Comparison of ENCODE assay signal across 8 cellular contexts in genomic region chr5:69331528-69332445, GRCh38. TPM values are rescaled to one million over a fixed set of nuclear protein-coding genes. Genes with fewer than 3 reads are reported as not detected.
DNase-seq lines count a peak whose midpoint lies in the region; ATAC-seq and TF ChIP-seq lines count a peak whose summit lies in the region.

No MANE protein-coding gene starts in this region.

- H3K4me3 Mint-ChIP-seq in activated T-helper 1 cell treated with anti-CD3 and anti-CD28 coated beads, Interleukin-12 subunit alpha, Interleukin-12 subunit beta, Interleukin-2, Interleukin-4 antibody, amounts not matched to agents 30 ng/mL and 10 ng/mL and 1 ng/mL, durations not matched to agents 14 hours and 24 hours and 36 hours, result peak overlapping the region; percentile 84

- no peak for TF ChIP-seq CTCF in AG04450 (IDR thresholded peaks at IDR 0.05; ENCODE audit: low read depth, low read length)

- H3K9me3 Mint-ChIP-seq in activated T-helper 1 cell treated with anti-CD3 and anti-CD28 coated beads, Interleukin-12 subunit alpha, Interleukin-12 subunit beta, Interleukin-2, Interleukin-4 antibody, amounts not matched to agents 30 ng/mL and 10 ng/mL and 1 ng/mL, durations not matched to agents 14 hours and 24 hours and 36 hours, result no peaks in the 10 kb centered on the region

- H3K27ac Mint-ChIP-seq in activated T-helper 1 cell treated with anti-CD3 and anti-CD28 coated beads, Interleukin-12 subunit alpha, Interleukin-12 subunit beta, Interleukin-2, Interleukin-4 antibody, amounts not matched to agents 30 ng/mL and 10 ng/mL and 1 ng/mL, durations not matched to agents 14 hours and 24 hours and 36 hours, result no peak overlapping the region

- no peaks in the 10 kb centered on the region for H3K36me3 ChIP-seq in HUES6 (ENCODE audit: control insufficient read depth, insufficient read depth, low read length)

- no peak for DNase-seq in AG04450 (ENCODE audit: low read depth, low spot score)
- no peak for DNase-seq in activated T-helper 1 cell treated with anti-CD3 and anti-CD28 coated beads, Interleukin-12 subunit alpha, Interleukin-12 subunit beta, Interleukin-2, Interleukin-4 antibody, amounts not matched to agents 30 ng/mL and 10 ng/mL and 1 ng/mL, durations not matched to agents 14 hours and 24 hours and 36 hours (ENCODE audit: low spot score)
- peak; percentile 8 for DNase-seq in inferior parietal cortex (ENCODE audit: extremely low spot score)
- peak; percentile 17 for DNase-seq in superior temporal gyrus (ENCODE audit: extremely low spot score)
- no peak for DNase-seq in putamen (ENCODE audit: low spot score)

- CTCF ChIA-PET in AG04450 (lab: Charles Lee), result interaction anchor here (1.2 to 1.4 kb wide), 2 partner anchors 238 to 239 kb away, joined by 4 to 7 read pairs; partner anchors contain the start of gene SLC30A5

- no peaks in the 10 kb centered on the region; the same call in 1 of the 2 replicates for H3K4me1 ChIP-seq in HUES6 (ENCODE audit: control insufficient read depth, insufficient read depth, low read length)

- H3K9me3 ChIP-seq in AG04450 (ENCODE audit: control insufficient read depth, insufficient read depth, low read length) (no peaks in the 10 kb centered on the region; the same call in 1 of the 2 replicates), HUES6 (ENCODE audit: control insufficient read depth, insufficient read depth, low read depth, low read length) (no peaks in the 10 kb centered on the region)

- peaks cover 4% of the 10 kb centered on the region for H3K36me3 Mint-ChIP-seq in activated T-helper 1 cell treated with anti-CD3 and anti-CD28 coated beads, Interleukin-12 subunit alpha, Interleukin-12 subunit beta, Interleukin-2, Interleukin-4 antibody, amounts not matched to agents 30 ng/mL and 10 ng/mL and 1 ng/mL, durations not matched to agents 14 hours and 24 hours and 36 hours (ENCODE audit: low read depth)

- ATAC-seq in HG03520 (IDR thresholded peaks at IDR 0.05; ENCODE audit: unreplicated experiment) (no peak), GM18870 (IDR thresholded peaks at IDR 0.05; ENCODE audit: unreplicated experiment) (no peak)

- H3K4me3 ChIP-seq in AG04450 (ENCODE audit: low read depth, low read length) (peak overlapping the region; percentile 76), HUES6 (ENCODE audit: low read depth, low read length) (peak overlapping the region; percentile 19; the same call in 1 of the 2 replicates)

- POLR2A ChIA-PET in AG04450 (lab: Yijun Ruan, JAX), result interaction anchor here (1.0 kb wide), 1 partner anchor 38 kb away, joined by 3 read pairs; the partner anchor contains the start of gene RAD17

- H3K27me3 ChIP-seq in AG04450 (ENCODE audit: control insufficient read depth, insufficient read depth, low read length) (no peaks in the 10 kb centered on the region), HUES6 (ENCODE audit: control insufficient read depth, insufficient read depth, low read length) (no peaks in the 10 kb centered on the region)

- peaks cover 17% of the 10 kb centered on the region for H3K4me1 Mint-ChIP-seq in activated T-helper 1 cell treated with anti-CD3 and anti-CD28 coated beads, Interleukin-12 subunit alpha, Interleukin-12 subunit beta, Interleukin-2, Interleukin-4 antibody, amounts not matched to agents 30 ng/mL and 10 ng/mL and 1 ng/mL, durations not matched to agents 14 hours and 24 hours and 36 hours (ENCODE audit: low read depth)

- peaks cover 2% of the 10 kb centered on the region for H3K27me3 Mint-ChIP-seq in activated T-helper 1 cell treated with anti-CD3 and anti-CD28 coated beads, Interleukin-12 subunit alpha, Interleukin-12 subunit beta, Interleukin-2, Interleukin-4 antibody, amounts not matched to agents 30 ng/mL and 10 ng/mL and 1 ng/mL, durations not matched to agents 14 hours and 24 hours and 36 hours (ENCODE audit: insufficient read depth)

- intact Hi-C loops in activated T-helper 1 cell treated with anti-CD3 and anti-CD28 coated beads, Interleukin-12 subunit alpha, Interleukin-12 subunit beta, Interleukin-2, Interleukin-4 antibody, amounts not matched to agents 30 ng/mL and 10 ng/mL and 1 ng/mL, durations not matched to agents 14 hours and 24 hours and 36 hours (cut with micrococcal nuclease), result loop anchor here (1.0 kb wide), 6 partner anchors 38 to 238 kb away; partner anchors contain the start of genes AK6, CDK7, CENPH and RAD17

- H3K27ac ChIP-seq in AG04450 (ENCODE audit: low read depth, low read length) (no peak overlapping the region), HUES6 (ENCODE audit: low read depth, low read length) (no peak overlapping the region)

- no peak overlapping the region for H3K9ac ChIP-seq in HUES6 (ENCODE audit: low read length)

RNA-seq across cellular contexts. Expression of gene CCDC125, which starts 0.8 kb away (rescaled TPM):
- polyA plus RNA-seq in AG04450 (2011; rRNA removed), result 4.5 and 6.0 TPM in 2 replicates
- polyA minus RNA-seq in AG04450 (2011; rRNA and poly(A)+ RNA removed), result 2.4 and 4.1 TPM in 2 replicates
- total RNA-seq in activated T-helper 1 cell treated with anti-CD3 and anti-CD28 coated beads, Interleukin-12 subunit alpha, Interleukin-12 subunit beta, Interleukin-2, Interleukin-4 antibody, amounts not matched to agents 30 ng/mL and 10 ng/mL and 1 ng/mL, durations not matched to agents 14 hours and 24 hours and 36 hours, result 8.9 and 10.9 TPM in 2 replicates

RNA-seq across cellular contexts. Expression of gene AK6, which starts 37.5 kb away (rescaled TPM):
- polyA plus RNA-seq in AG04450 (2011; rRNA removed), result 57.4 and 92.4 TPM in 2 replicates
- polyA minus RNA-seq in AG04450 (2011; rRNA and poly(A)+ RNA removed), result 12.0 and 18.5 TPM in 2 replicates
- 59.0 and 62.3 TPM in 2 replicates for total RNA-seq in activated T-helper 1 cell treated with anti-CD3 and anti-CD28 coated beads, Interleukin-12 subunit alpha, Interleukin-12 subunit beta, Interleukin-2, Interleukin-4 antibody, amounts not matched to agents 30 ng/mL and 10 ng/mL and 1 ng/mL, durations not matched to agents 14 hours and 24 hours and 36 hours

RNA-seq across cellular contexts. Expression of gene TAF9, which starts 37.5 kb away (rescaled TPM):
- 171 and 207 TPM in 2 replicates for polyA plus RNA-seq in AG04450 (2011; rRNA removed)
- 50.9 and 59.9 TPM in 2 replicates for polyA minus RNA-seq in AG04450 (2011; rRNA and poly(A)+ RNA removed)
- 60.0 and 65.0 TPM in 2 replicates for total RNA-seq in activated T-helper 1 cell treated with anti-CD3 and anti-CD28 coated beads, Interleukin-12 subunit alpha, Interleukin-12 subunit beta, Interleukin-2, Interleukin-4 antibody, amounts not matched to agents 30 ng/mL and 10 ng/mL and 1 ng/mL, durations not matched to agents 14 hours and 24 hours and 36 hours

RNA-seq across cellular contexts. Expression of gene RAD17, which starts 37.8 kb away (rescaled TPM):
- 19.4 and 20.5 TPM in 2 replicates for polyA plus RNA-seq in AG04450 (2011; rRNA removed)
- polyA minus RNA-seq in AG04450 (2011; rRNA and poly(A)+ RNA removed), result 19.0 and 19.5 TPM in 2 replicates
- total RNA-seq in activated T-helper 1 cell treated with anti-CD3 and anti-CD28 coated beads, Interleukin-12 subunit alpha, Interleukin-12 subunit beta, Interleukin-2, Interleukin-4 antibody, amounts not matched to agents 30 ng/mL and 10 ng/mL and 1 ng/mL, durations not matched to agents 14 hours and 24 hours and 36 hours, result 22.0 and 26.9 TPM in 2 replicates

Comparison
In these comparisons a context has a peak if more than half of its experiments do, and no peak if none do; other contexts are left out.
1. DNase-seq: peak in inferior parietal cortex (single experiment) and superior temporal gyrus (single experiment); none in AG04450 (single experiment), activated T-helper 1 cell treated with anti-CD3 and anti-CD28 coated beads, Interleukin-12 subunit alpha, Interleukin-12 subunit beta, Interleukin-2, Interleukin-4 antibody, amounts not matched to agents 30 ng/mL and 10 ng/mL and 1 ng/mL, durations not matched to agents 14 hours and 24 hours and 36 hours (single experiment) and putamen (single experiment).